ENCODE assay signal across 26 cellular contexts in genomic region chr9:77085416-77085815, GRCh38.
DNase-seq lines count a peak whose midpoint lies in the region; ATAC-seq and TF ChIP-seq lines count a peak whose summit lies in the region.
"Had no signal": no experiment of that assay in that cellular context is flagged by ENCODE, and none has a peak within 500 bp of the region (broad histone marks: within the 10 kb centered on the region; RNA-seq: fewer than 3 reads in every experiment).

No MANE protein-coding gene starts in this region.

- no peak overlapping the region for H3K23ac ChIP-seq in mesenchymal stem cell (ENCODE audit: low read length in 2 of 2)

- no peaks in the 10 kb centered on the region for H3K9me2 ChIP-seq in GM23338 (ENCODE audit: insufficient read depth)

- H3K4me2 ChIP-seq in GM23338: peak overlapping the region; percentile 65; the same call in 1 of the 2 replicates
- no peak overlapping the region for H3K4me2 ChIP-seq in mesenchymal stem cell (ENCODE audit: low read length, poor library complexity, severe bottlenecking)

- H3K79me1 ChIP-seq in mesenchymal stem cell (replicated peaks; ENCODE audit: low read length, poor library complexity, severe bottlenecking): no peaks in the 10 kb centered on the region

- H2BK120ac ChIP-seq in mesenchymal stem cell (ENCODE audit: low read depth, low read length): no peak overlapping the region

- H4K20me1 ChIP-seq in GM23338 (replicated peaks; ENCODE audit: insufficient read depth): 0 out of 2 replicates have a peak, but pooled peaks cover 4% of the 10 kb centered on the region

- peaks cover 56% of the 10 kb centered on the region for H3K27me3 Mint-ChIP-seq in GM23338 (ENCODE audit: insufficient read depth, low read depth, poor library complexity)
- no peaks in the 10 kb centered on the region for H3K27me3 Mint-ChIP-seq in activated T-helper 1 cell treated with anti-CD3 and anti-CD28 coated beads, Interleukin-12 subunit alpha, Interleukin-12 subunit beta, Interleukin-2, Interleukin-4 antibody, amounts not matched to agents 30 ng/mL and 10 ng/mL and 1 ng/mL, durations not matched to agents 14 hours and 24 hours and 36 hours (ENCODE audit: insufficient read depth)
- peaks cover 17% of the 10 kb centered on the region for H3K27me3 Mint-ChIP-seq in activated naive CD8-positive, alpha-beta T cell treated with anti-CD3 and anti-CD28 coated beads for 36 hours

- peaks cover 1% of the 10 kb centered on the region; the same call in 1 of the 3 replicates for H3K9me3 Mint-ChIP-seq in GM23338
- H3K9me3 Mint-ChIP-seq in activated T-helper 1 cell treated with anti-CD3 and anti-CD28 coated beads, Interleukin-12 subunit alpha, Interleukin-12 subunit beta, Interleukin-2, Interleukin-4 antibody, amounts not matched to agents 30 ng/mL and 10 ng/mL and 1 ng/mL, durations not matched to agents 14 hours and 24 hours and 36 hours: no peaks in the 10 kb centered on the region
- H3K9me3 Mint-ChIP-seq in activated naive CD8-positive, alpha-beta T cell treated with anti-CD3 and anti-CD28 coated beads for 36 hours: no peaks in the 10 kb centered on the region

- TF ChIP-seq CTCF in GM23338 (conservative IDR thresholded peaks at IDR 0.05; ENCODE audit: low read depth in 2 of 2) (no peak), epithelial cell of esophagus (IDR thresholded peaks at IDR 0.05; ENCODE audit: insufficient read depth, low read depth, low read length, missing control alignments) (no peak)

- no peak overlapping the region for H3K4me3 Mint-ChIP-seq in GM23338
- H3K4me3 Mint-ChIP-seq in activated T-helper 1 cell treated with anti-CD3 and anti-CD28 coated beads, Interleukin-12 subunit alpha, Interleukin-12 subunit beta, Interleukin-2, Interleukin-4 antibody, amounts not matched to agents 30 ng/mL and 10 ng/mL and 1 ng/mL, durations not matched to agents 14 hours and 24 hours and 36 hours: no peak overlapping the region
- no peak overlapping the region for H3K4me3 Mint-ChIP-seq in activated naive CD8-positive, alpha-beta T cell treated with anti-CD3 and anti-CD28 coated beads for 36 hours
- H3K4me3 Mint-ChIP-seq: CD14-positive monocyte; CD8-positive, alpha-beta memory T cell had no signal

- H2AFZ ChIP-seq in GM23338: no peak overlapping the region
- H2AFZ ChIP-seq in mesenchymal stem cell (ENCODE audit: low read depth, low read length): no peak overlapping the region

- H3K18ac ChIP-seq in mesenchymal stem cell (ENCODE audit: low read depth in 1 of 2, low read length in 2 of 2): no peak overlapping the region

- ATAC-seq in GM23338 (no peak), GM21526 (IDR thresholded peaks at IDR 0.05; ENCODE audit: low FRiP score, unreplicated experiment) (no peak)
- ATAC-seq: Right ventricle myocardium inferior, SK-N-SH treated with all-trans-retinoic acid at 6 μM for 48 hours had no signal

- H3K9ac ChIP-seq in mesenchymal stem cell (ENCODE audit: low read length): no peak overlapping the region

- H3K27me3 ChIP-seq in GM23338 (ENCODE audit: insufficient read depth): peaks cover 65% of the 10 kb centered on the region
- H3K27me3 ChIP-seq in mesenchymal stem cell (ENCODE audit: control insufficient read depth in 1 of 2, insufficient read depth in 1 of 2, low read length in 2 of 2): peaks cover 20 to 53% of the 10 kb centered on the region in 2 experiments
- H3K27me3 ChIP-seq: Peyer's patch had no signal

- no peak overlapping the region for H2AK5ac ChIP-seq in mesenchymal stem cell (ENCODE audit: low read length, severe bottlenecking)

- no peak overlapping the region for H3K14ac ChIP-seq in mesenchymal stem cell (ENCODE audit: low read length in 2 of 2)

- peaks cover 3% of the 10 kb centered on the region; the same call in 2 of the 3 replicates for H3K36me3 Mint-ChIP-seq in GM23338 (ENCODE audit: low read depth)
- no peaks in the 10 kb centered on the region for H3K36me3 Mint-ChIP-seq in activated T-helper 1 cell treated with anti-CD3 and anti-CD28 coated beads, Interleukin-12 subunit alpha, Interleukin-12 subunit beta, Interleukin-2, Interleukin-4 antibody, amounts not matched to agents 30 ng/mL and 10 ng/mL and 1 ng/mL, durations not matched to agents 14 hours and 24 hours and 36 hours (ENCODE audit: low read depth)
- H3K36me3 Mint-ChIP-seq in activated naive CD8-positive, alpha-beta T cell treated with anti-CD3 and anti-CD28 coated beads for 36 hours: no peaks in the 10 kb centered on the region
- H3K36me3 Mint-ChIP-seq: CD14-positive monocyte; CD8-positive, alpha-beta memory T cell had no signal

- no peak overlapping the region for H4K8ac ChIP-seq in mesenchymal stem cell (ENCODE audit: low read length)

- H3K4ac ChIP-seq in mesenchymal stem cell (ENCODE audit: low read depth in 1 of 2, low read length in 2 of 2): no peak overlapping the region

- H3K27ac ChIP-seq in GM23338 (ENCODE audit: low read depth) (no peak overlapping the region), mesenchymal stem cell (ENCODE audit: low read length, poor library complexity, severe bottlenecking) (no peak overlapping the region)
- H3K27ac ChIP-seq: Peyer's patch, SJCRH30 had no signal

- H2BK12ac ChIP-seq in mesenchymal stem cell (ENCODE audit: low read length in 2 of 2): no peak overlapping the region

- no peak overlapping the region for H4K91ac ChIP-seq in mesenchymal stem cell (ENCODE audit: low read length)

- H3K79me2 ChIP-seq in GM23338 (replicated peaks; ENCODE audit: insufficient read depth): no peaks in the 10 kb centered on the region

- 28% methylated on average over 2 of the region's 2 CpGs for WGBS in mesenchymal stem cell

- H3K9me3 ChIP-seq in mesenchymal stem cell (ENCODE audit: control insufficient read depth, low read length): no peaks in the 10 kb centered on the region
- H3K9me3 ChIP-seq: BE2C, Peyer's patch, SJCRH30 had no signal

- H3K4me1 ChIP-seq in GM23338 (ENCODE audit: insufficient read depth): peaks cover 35% of the 10 kb centered on the region
- H3K4me1 ChIP-seq in mesenchymal stem cell (ENCODE audit: control insufficient read depth, insufficient read depth, low read depth, low read length): no peaks in the 10 kb centered on the region
- H3K4me1 ChIP-seq: BE2C, Peyer's patch, SJCRH30 had no signal

- H3K27ac Mint-ChIP-seq in GM23338: no peak overlapping the region
- no peak overlapping the region for H3K27ac Mint-ChIP-seq in activated T-helper 1 cell treated with anti-CD3 and anti-CD28 coated beads, Interleukin-12 subunit alpha, Interleukin-12 subunit beta, Interleukin-2, Interleukin-4 antibody, amounts not matched to agents 30 ng/mL and 10 ng/mL and 1 ng/mL, durations not matched to agents 14 hours and 24 hours and 36 hours
- no peak overlapping the region for H3K27ac Mint-ChIP-seq in activated naive CD8-positive, alpha-beta T cell treated with anti-CD3 and anti-CD28 coated beads for 36 hours
- H3K27ac Mint-ChIP-seq: CD14-positive monocyte; CD8-positive, alpha-beta memory T cell had no signal

- DNase-seq in Daoy (ENCODE audit: low read depth) (peak; percentile 13), GM23338 (ENCODE audit: low spot score) (no peak), RPMI7951 (ENCODE audit: low read depth) (peak; percentile 35), epithelial cell of esophagus (ENCODE audit: low read depth) (peak; percentile 46), mesenchymal stem cell (no peak)
- no peak for DNase-seq in activated T-helper 1 cell treated with anti-CD3 and anti-CD28 coated beads, Interleukin-12 subunit alpha, Interleukin-12 subunit beta, Interleukin-2, Interleukin-4 antibody, amounts not matched to agents 30 ng/mL and 10 ng/mL and 1 ng/mL, durations not matched to agents 14 hours and 24 hours and 36 hours (ENCODE audit: low spot score)
- no peak for DNase-seq in activated naive CD8-positive, alpha-beta T cell treated with anti-CD3 and anti-CD28 coated beads for 36 hours
- DNase-seq: 8988T; ACHN; BE2C; CD8-positive, alpha-beta memory T cell; DMS79 treated with DMSO at 0.1 percent for 48 hours; IMR-90; KG1; NCI-H1048; NCI-H1417; NCI-H1694; NCI-H2029 treated with DMSO at 0.1 percent for 48 hours; NCI-H510A; NCI-H69; Peyer's patch; SJCRH30 had no signal

- H3K36me3 ChIP-seq in GM23338 (ENCODE audit: insufficient read depth) (no peaks in the 10 kb centered on the region), mesenchymal stem cell (ENCODE audit: control insufficient read depth in 1 of 2, insufficient read depth in 2 of 2, low read depth in 1 of 2, low read length in 2 of 2) (no peaks in the 10 kb centered on the region)
- H3K36me3 ChIP-seq: BE2C, Peyer's patch, SJCRH30 had no signal

- intact Hi-C loops in activated T-helper 1 cell treated with anti-CD3 and anti-CD28 coated beads, Interleukin-12 subunit alpha, Interleukin-12 subunit beta, Interleukin-2, Interleukin-4 antibody, amounts not matched to agents 30 ng/mL and 10 ng/mL and 1 ng/mL, durations not matched to agents 14 hours and 24 hours and 36 hours (cut with micrococcal nuclease): no loop called here

- H3F3A ChIP-seq in GM23338 (replicated peaks; ENCODE audit: low read depth): peaks cover 6% of the 10 kb centered on the region; the same call in 1 of the 2 replicates

- H2BK15ac ChIP-seq in mesenchymal stem cell (ENCODE audit: low read depth, poor library complexity, severe bottlenecking): no peak overlapping the region

- H3K4me3 ChIP-seq in GM23338 (no peak overlapping the region), epithelial cell of esophagus (ENCODE audit: low read length) (no peak overlapping the region), mesenchymal stem cell (ENCODE audit: insufficient read depth in 1 of 2, low read depth in 1 of 2, low read length in 2 of 2) (no peak overlapping the region)
- H3K4me3 ChIP-seq: Peyer's patch, SJCRH30 had no signal

- H3K4me1 Mint-ChIP-seq in GM23338: peaks cover 42% of the 10 kb centered on the region; the same call in 2 of the 3 replicates
- H3K4me1 Mint-ChIP-seq in activated T-helper 1 cell treated with anti-CD3 and anti-CD28 coated beads, Interleukin-12 subunit alpha, Interleukin-12 subunit beta, Interleukin-2, Interleukin-4 antibody, amounts not matched to agents 30 ng/mL and 10 ng/mL and 1 ng/mL, durations not matched to agents 14 hours and 24 hours and 36 hours (ENCODE audit: low read depth): no peaks in the 10 kb centered on the region
- H3K4me1 Mint-ChIP-seq in activated naive CD8-positive, alpha-beta T cell treated with anti-CD3 and anti-CD28 coated beads for 36 hours: no peaks in the 10 kb centered on the region
- H3K4me1 Mint-ChIP-seq: CD14-positive monocyte; CD8-positive, alpha-beta memory T cell had no signal

- H2BK5ac ChIP-seq in mesenchymal stem cell (ENCODE audit: low read depth, low read length, poor library complexity, severe bottlenecking): no peak overlapping the region

TF ChIP-seq in GM23338, 12 proteins besides CTCF, POLR2A, EP300 and RAD21:
- TF ChIP-seq ZNF331 (CRISPR knock-in tag; IDR thresholded peaks at IDR 0.05; ENCODE audit: low read depth) (no peak), POLR2AphosphoS5 (IDR thresholded peaks at IDR 0.05; ENCODE audit: low read depth) (no peak), STAT1 (IDR thresholded peaks at IDR 0.05; ENCODE audit: unreplicated experiment) (no peak), EZH2phosphoT487 (IDR thresholded peaks at IDR 0.05; ENCODE audit: unreplicated experiment) (no peak), NANOG (IDR thresholded peaks at IDR 0.05; ENCODE audit: borderline replicate concordance) (no peak)

Comparison
In these comparisons a context has a peak if more than half of its experiments do, and no peak if none do; other contexts are left out.
1. DNase-seq: peak in Daoy (single experiment), RPMI7951 (single experiment) and epithelial cell of esophagus (single experiment); none in GM23338 (single experiment), activated T-helper 1 cell treated with anti-CD3 and anti-CD28 coated beads, Interleukin-12 subunit alpha, Interleukin-12 subunit beta, Interleukin-2, Interleukin-4 antibody, amounts not matched to agents 30 ng/mL and 10 ng/mL and 1 ng/mL, durations not matched to agents 14 hours and 24 hours and 36 hours (single experiment), activated naive CD8-positive, alpha-beta T cell treated with anti-CD3 and anti-CD28 coated beads for 36 hours (single experiment) and mesenchymal stem cell (single experiment).